In the genomic region with DNA sequence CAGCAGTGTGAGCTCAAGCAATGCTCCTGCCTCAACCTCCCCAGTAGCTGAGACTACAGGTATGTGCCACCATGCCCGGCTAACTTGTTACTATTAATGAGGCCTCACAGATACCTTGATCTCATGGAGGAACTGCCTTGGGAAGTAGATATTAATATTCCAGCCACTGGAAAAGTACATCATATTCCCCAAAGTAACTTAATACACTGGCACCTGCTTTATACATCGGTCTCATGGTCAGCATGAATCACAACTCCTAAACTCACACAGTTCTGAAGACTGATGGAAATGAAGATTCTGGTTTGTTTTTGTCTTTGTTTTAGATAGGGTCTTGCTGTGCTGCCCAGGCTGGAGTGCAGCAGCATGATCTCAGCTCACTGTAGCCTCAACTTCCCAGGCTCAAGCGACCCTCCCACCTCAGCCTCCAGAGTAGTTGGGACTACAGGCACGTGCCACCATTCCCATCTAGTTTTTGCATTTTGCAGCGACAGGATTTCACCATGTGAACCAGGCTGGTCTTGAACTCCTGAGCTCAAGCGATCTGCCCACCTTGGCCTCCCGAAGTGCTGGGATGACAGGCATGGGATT, we compare ENCODE assay signal across 1 cellular context.
TF ChIP-seq lines count a peak whose summit lies in the region.

No MANE protein-coding gene starts in this region.

TF ChIP-seq in K562, 482 proteins besides CTCF, POLR2A, EP300 and RAD21:
- TF ChIP-seq, protein P1, sequence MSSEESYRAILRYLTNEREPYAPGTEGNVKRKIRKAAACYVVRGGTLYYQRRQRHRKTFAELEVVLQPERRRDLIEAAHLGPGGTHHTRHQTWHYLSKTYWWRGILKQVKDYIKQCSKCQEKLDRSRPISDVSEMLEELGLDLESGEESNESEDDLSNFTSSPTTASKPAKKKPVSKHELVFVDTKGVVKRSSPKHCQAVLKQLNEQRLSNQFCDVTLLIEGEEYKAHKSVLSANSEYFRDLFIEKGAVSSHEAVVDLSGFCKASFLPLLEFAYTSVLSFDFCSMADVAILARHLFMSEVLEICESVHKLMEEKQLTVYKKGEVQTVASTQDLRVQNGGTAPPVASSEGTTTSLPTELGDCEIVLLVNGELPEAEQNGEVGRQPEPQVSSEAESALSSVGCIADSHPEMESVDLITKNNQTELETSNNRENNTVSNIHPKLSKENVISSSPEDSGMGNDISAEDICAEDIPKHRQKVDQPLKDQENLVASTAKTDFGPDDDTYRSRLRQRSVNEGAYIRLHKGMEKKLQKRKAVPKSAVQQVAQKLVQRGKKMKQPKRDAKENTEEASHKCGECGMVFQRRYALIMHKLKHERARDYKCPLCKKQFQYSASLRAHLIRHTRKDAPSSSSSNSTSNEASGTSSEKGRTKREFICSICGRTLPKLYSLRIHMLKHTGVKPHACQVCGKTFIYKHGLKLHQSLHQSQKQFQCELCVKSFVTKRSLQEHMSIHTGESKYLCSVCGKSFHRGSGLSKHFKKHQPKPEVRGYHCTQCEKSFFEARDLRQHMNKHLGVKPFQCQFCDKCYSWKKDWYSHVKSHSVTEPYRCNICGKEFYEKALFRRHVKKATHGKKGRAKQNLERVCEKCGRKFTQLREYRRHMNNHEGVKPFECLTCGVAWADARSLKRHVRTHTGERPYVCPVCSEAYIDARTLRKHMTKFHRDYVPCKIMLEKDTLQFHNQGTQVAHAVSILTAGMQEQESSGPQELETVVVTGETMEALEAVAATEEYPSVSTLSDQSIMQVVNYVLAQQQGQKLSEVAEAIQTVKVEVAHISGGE (CRISPR knock-in tag; IDR thresholded peaks at IDR 0.05), result no peak
- TF ChIP-seq YBX1 (IDR thresholded peaks at IDR 0.05) (no peak), ZNF121 (CRISPR knock-in tag; conservative IDR thresholded peaks at IDR 0.05) (peak; percentile 46; the same call in 1 of the 2 replicates), ZNF699 (CRISPR knock-in tag; IDR thresholded peaks at IDR 0.05; ENCODE audit: insufficient replicate concordance) (no peak), SETDB1 (IDR thresholded peaks at IDR 0.05; ENCODE audit: low read length) (no peak), ZBTB17 (CRISPR knock-in tag; IDR thresholded peaks at IDR 0.05) (no peak)
